ENCODE assay signal across 31 cellular contexts in genomic region chr6:122657601-122658000, GRCh38. TPM values are rescaled to one million over a fixed set of nuclear protein-coding genes. Genes with fewer than 3 reads are reported as not detected.
DNase-seq lines count a peak whose midpoint lies in the region; ATAC-seq and TF ChIP-seq lines count a peak whose summit lies in the region.
"Had no signal": no experiment of that assay in that cellular context is flagged by ENCODE, and none has a peak within 500 bp of the region (broad histone marks: within the 10 kb centered on the region; RNA-seq: fewer than 3 reads in every experiment).

No MANE protein-coding gene starts in this region.

- no peak overlapping the region for H3K4me3 ChIP-seq in PC-3 (ENCODE audit: low read length)
- no peak overlapping the region for H3K4me3 ChIP-seq in fibroblast of lung (replicated peaks in 1 of 4; ENCODE audit: control extremely low read depth in 1 of 4, insufficient read depth in 1 of 4, low read depth in 3 of 4, low read length in 4 of 4)
- H3K4me3 ChIP-seq in mucosa of descending colon, result no peak overlapping the region
- H3K4me3 ChIP-seq in effector memory CD4-positive, alpha-beta T cell (ENCODE audit: insufficient read depth, low read depth, low read length, poor library complexity, severe bottlenecking), result no peak overlapping the region
- no peak overlapping the region for H3K4me3 ChIP-seq in sigmoid colon
- H3K4me3 ChIP-seq: A549, esophagus muscularis mucosa, thoracic aorta had no signal

- H3F3A ChIP-seq in PC-3 (ENCODE audit: low read length, unreplicated experiment), result peaks cover 4% of the 10 kb centered on the region

- H3K9me3 ChIP-seq in PC-3 (ENCODE audit: low read length), result no peaks in the 10 kb centered on the region
- H3K9me3 ChIP-seq in fibroblast of lung (ENCODE audit: control insufficient read depth, insufficient read depth, low read depth, low read length), result no peaks in the 10 kb centered on the region
- H3K9me3 ChIP-seq in mucosa of descending colon, result no peaks in the 10 kb centered on the region
- no peaks in the 10 kb centered on the region for H3K9me3 ChIP-seq in effector memory CD4-positive, alpha-beta T cell (ENCODE audit: control insufficient read depth, low read length)
- no peaks in the 10 kb centered on the region for H3K9me3 ChIP-seq in sigmoid colon
- H3K9me3 ChIP-seq: A549, esophagus muscularis mucosa, thoracic aorta had no signal

- TF ChIP-seq POLR2A in sigmoid colon (IDR thresholded peaks at IDR 0.05), result no peak

- WGBS in sigmoid colon, 2 donors, result 16 to 57% methylated on average over 1 of the region's 1 CpG

- H3K27ac ChIP-seq in PC-3 (ENCODE audit: low read length) (peak overlapping the region; percentile 13; the same call in 1 of the 2 replicates), fibroblast of lung (ENCODE audit: insufficient read depth, low read length) (no peak overlapping the region), sigmoid colon (no peak overlapping the region)
- H3K27ac ChIP-seq in effector memory CD4-positive, alpha-beta T cell (ENCODE audit: insufficient read depth, low read length, poor library complexity, severe bottlenecking), result no peak overlapping the region
- H3K27ac ChIP-seq: A549, esophagus muscularis mucosa, parathyroid adenoma, thoracic aorta had no signal

- TF ChIP-seq CTCF in PC-3 (conservative IDR thresholded peaks at IDR 0.05; ENCODE audit: low read depth, low read length), result no peak
- TF ChIP-seq CTCF in fibroblast of lung (conservative IDR thresholded peaks at IDR 0.05 in 1 of 2, IDR thresholded peaks at IDR 0.05 in 1 of 2; ENCODE audit: low read depth in 1 of 2, low read length in 2 of 2), result no peak
- TF ChIP-seq CTCF in mucosa of descending colon (IDR thresholded peaks at IDR 0.05), result no peak
- TF ChIP-seq CTCF in sigmoid colon (IDR thresholded peaks at IDR 0.05), result no peak

- no peak for TF ChIP-seq EP300 in sigmoid colon (IDR thresholded peaks at IDR 0.05)

- H3K79me2 ChIP-seq in PC-3 (ENCODE audit: low read length), result peaks cover 21% of the 10 kb centered on the region; the same call in 1 of the 2 replicates
- no peaks in the 10 kb centered on the region for H3K79me2 ChIP-seq in fibroblast of lung (ENCODE audit: control insufficient read depth, insufficient read depth, low read length)
- H3K79me2 ChIP-seq: parathyroid adenoma had no signal

- no peak overlapping the region for H2AFZ ChIP-seq in PC-3 (ENCODE audit: low read length)
- H2AFZ ChIP-seq in fibroblast of lung (ENCODE audit: low read length), result no peak overlapping the region
- H2AFZ ChIP-seq: parathyroid adenoma had no signal

- H4K20me1 ChIP-seq in PC-3 (ENCODE audit: low read length) (no peaks in the 10 kb centered on the region), fibroblast of lung (ENCODE audit: control insufficient read depth, extremely low read depth, insufficient read depth, low read length) (no peaks in the 10 kb centered on the region)

- H3K4me1 ChIP-seq in PC-3 (ENCODE audit: insufficient read depth, low read length) (peaks cover 38% of the 10 kb centered on the region), fibroblast of lung (ENCODE audit: control insufficient read depth, extremely low read depth, insufficient read depth, low read length) (no peaks in the 10 kb centered on the region), mucosa of descending colon (ENCODE audit: low read depth) (peaks cover 4% of the 10 kb centered on the region), sigmoid colon (no peaks in the 10 kb centered on the region)
- no peaks in the 10 kb centered on the region for H3K4me1 ChIP-seq in effector memory CD4-positive, alpha-beta T cell (ENCODE audit: control insufficient read depth, insufficient read depth, low read length, poor library complexity, severe bottlenecking)
- H3K4me1 ChIP-seq: esophagus muscularis mucosa had no signal

- H3K4me2 ChIP-seq in PC-3 (ENCODE audit: low read length), result peak overlapping the region; percentile 25
- H3K4me2 ChIP-seq in fibroblast of lung (ENCODE audit: extremely low read depth, insufficient read depth, low read length), result no peak overlapping the region
- H3K4me2 ChIP-seq: A549 had no signal

- POLR2A ChIA-PET in PC-3 (lab: Charles Lee; ENCODE audit: unreplicated experiment), result interaction anchor here (0.6 kb wide), 2 partner anchors 10 to 460 kb away, joined by 3 read pairs; no protein-coding TSS in a partner anchor

- no peaks in the 10 kb centered on the region for H3K9me2 ChIP-seq in PC-3 (replicated peaks; ENCODE audit: low read length)

- H3K27me3 ChIP-seq in PC-3 (ENCODE audit: low read length), result no peaks in the 10 kb centered on the region
- H3K27me3 ChIP-seq in fibroblast of lung (ENCODE audit: control insufficient read depth, insufficient read depth, low read length), result no peaks in the 10 kb centered on the region
- no peaks in the 10 kb centered on the region for H3K27me3 ChIP-seq in effector memory CD4-positive, alpha-beta T cell (replicated peaks; ENCODE audit: control insufficient read depth, insufficient read depth, low read length, poor library complexity, severe bottlenecking)
- no peaks in the 10 kb centered on the region for H3K27me3 ChIP-seq in sigmoid colon
- H3K27me3 ChIP-seq: esophagus muscularis mucosa had no signal

- BruUV-seq in PC-3 (replicated peaks; lab: Mats Ljungman, UMichigan), result no TSS peak

- H3K9ac ChIP-seq in PC-3 (ENCODE audit: low read length), result no peak overlapping the region
- no peak overlapping the region for H3K9ac ChIP-seq in fibroblast of lung (ENCODE audit: insufficient read depth, low read length)
- H3K9ac ChIP-seq: parathyroid adenoma had no signal

- peak; percentile 7 for DNase-seq in EH (ENCODE audit: low read depth)
- peak; percentile 47 for DNase-seq in PC-3
- peak; percentile 34 to 74 for DNase-seq in fibroblast of lung (ENCODE audit: low read depth in 2 of 2)
- DNase-seq in mucosa of descending colon, result no peak
- no peak for DNase-seq in effector memory CD4-positive, alpha-beta T cell
- no peak for DNase-seq in sigmoid colon
- DNase-seq: activated CD4-positive, alpha-beta T cell treated with anti-CD3 and anti-CD28 coated beads, Interleukin-2, amount 10 ng/mL, durations not matched to agents 7 days and 5 days; activated gamma-delta T cell; activated naive CD8-positive, alpha-beta T cell treated with anti-CD3 and anti-CD28 coated beads for 36 hours; activated T-cell treated with anti-CD3 and anti-CD28 coated beads, Interleukin-2, amount 50 U/mL, for 1 hour; AML-193; CD4-positive, CD25-positive, alpha-beta regulatory T cell; dermis blood vessel endothelial cell; GOT3; hippocampal formation; left cardiac atrium; mammary epithelial cell; NCI-H446; NCI-H82; retina; stimulated activated CD4-positive, alpha-beta T cell treated with anti-CD3 and anti-CD28 coated beads, Interleukin-2, amount 100 ng/mL, for 48 hours; stimulated activated naive CD8-positive, alpha-beta T cell treated with anti-CD3 and anti-CD28 coated beads, Interleukin-15, amount 100 ng/mL, for 72 hours; T-cell had no signal

- H3K36me3 ChIP-seq in PC-3 (ENCODE audit: low read depth, low read length) (no peaks in the 10 kb centered on the region), fibroblast of lung (ENCODE audit: control insufficient read depth, insufficient read depth, low read length) (no peaks in the 10 kb centered on the region), mucosa of descending colon (ENCODE audit: low read depth) (no peaks in the 10 kb centered on the region), sigmoid colon (no peaks in the 10 kb centered on the region)
- no peaks in the 10 kb centered on the region for H3K36me3 ChIP-seq in effector memory CD4-positive, alpha-beta T cell (ENCODE audit: control insufficient read depth, insufficient read depth, low read length)
- H3K36me3 ChIP-seq: esophagus muscularis mucosa, thoracic aorta had no signal

- intact Hi-C loops in PC-3 (cut with micrococcal nuclease) (loop anchor here (10.0 kb wide), 1 partner anchor 163 kb away; no protein-coding TSS in a partner anchor), mucosa of descending colon (cut with DNase I, micrococcal nuclease) (no loop called here), sigmoid colon (cut with DNase I) (no loop called here)

- CTCF ChIA-PET in PC-3 (lab: Charles Lee), result no interaction called here

- ATAC-seq in PC-3, result peak; percentile 36; the same call in 1 of the 2 replicates
- peak; percentile 76 for ATAC-seq in mucosa of descending colon
- ATAC-seq in SK-N-SH treated with all-trans-retinoic acid at 6 μM for 48 hours, result no peak
- no peak for ATAC-seq in HG02852 (IDR thresholded peaks at IDR 0.05; ENCODE audit: unreplicated experiment)
- ATAC-seq: A549; left cardiac atrium; stimulated activated naive CD8-positive, alpha-beta T cell treated with anti-CD3 and anti-CD28 coated beads, Interleukin-15, amount 100 ng/mL, for 72 hours; T-cell; WTC11 had no signal

TF ChIP-seq in SK-N-SH treated with all-trans-retinoic acid at 6 μM for 48 hours, 23 proteins besides CTCF, POLR2A, EP300 and RAD21 (continues in another document):
- no peak for TF ChIP-seq TSHZ2 (CRISPR knock-in tag; IDR thresholded peaks at IDR 0.05)

RNA-seq across cellular contexts. Expression of gene PKIB, which starts 47.4 kb away (rescaled TPM):
- 22.4 and 28.0 TPM in 2 replicates for total RNA-seq in PC-3 (2014; rRNA removed)
- total RNA-seq in fibroblast of lung, result 0.51 and 1.3 TPM in 2 replicates
- 2.2 and 4.4 TPM in 2 replicates for polyA plus RNA-seq in fibroblast of lung
- 1.6 and 2.9 TPM in 2 replicates for polyA plus RNA-seq in fibroblast of lung (2012)
- polyA minus RNA-seq in fibroblast of lung (ENCODE audit: low replicate concordance), result not detected in 2 replicates
- 100 to 1,000 TPM in 2 of 3 donors, 10 to 100 TPM in 1; 75.1 to 214 (median 122) TPM for total RNA-seq in mucosa of descending colon
- total RNA-seq in sigmoid colon, result 1 to 10 TPM in 2 of 4 donors, under 1 TPM in 1, not detected in 1; 0.49 to 4.6 (median 1.1) TPM
- 100 to 1,000 TPM in 2 of 3 donors, 10 to 100 TPM in 1; 76.2 to 420 (median 279) TPM for polyA plus RNA-seq in sigmoid colon
- total RNA-seq: activated CD8-positive, alpha-beta memory T cell treated with anti-CD3 and anti-CD28 coated beads for 36 hours; dermis blood vessel endothelial cell had no signal

Comparison
In these comparisons a context has a peak if more than half of its experiments do, and no peak if none do; other contexts are left out.
1. DNase-seq: peak in EH (single experiment), PC-3 (single experiment) and fibroblast of lung (2 of 2); none in mucosa of descending colon (0 of 3), effector memory CD4-positive, alpha-beta T cell (0 of 3) and sigmoid colon (single experiment).
2. ATAC-seq: peak in PC-3 (single experiment) and mucosa of descending colon (single experiment); none in SK-N-SH treated with all-trans-retinoic acid at 6 μM for 48 hours (single experiment) and HG02852 (single experiment).